ENCODE assay signal across 1 cellular context in the genomic region with DNA sequence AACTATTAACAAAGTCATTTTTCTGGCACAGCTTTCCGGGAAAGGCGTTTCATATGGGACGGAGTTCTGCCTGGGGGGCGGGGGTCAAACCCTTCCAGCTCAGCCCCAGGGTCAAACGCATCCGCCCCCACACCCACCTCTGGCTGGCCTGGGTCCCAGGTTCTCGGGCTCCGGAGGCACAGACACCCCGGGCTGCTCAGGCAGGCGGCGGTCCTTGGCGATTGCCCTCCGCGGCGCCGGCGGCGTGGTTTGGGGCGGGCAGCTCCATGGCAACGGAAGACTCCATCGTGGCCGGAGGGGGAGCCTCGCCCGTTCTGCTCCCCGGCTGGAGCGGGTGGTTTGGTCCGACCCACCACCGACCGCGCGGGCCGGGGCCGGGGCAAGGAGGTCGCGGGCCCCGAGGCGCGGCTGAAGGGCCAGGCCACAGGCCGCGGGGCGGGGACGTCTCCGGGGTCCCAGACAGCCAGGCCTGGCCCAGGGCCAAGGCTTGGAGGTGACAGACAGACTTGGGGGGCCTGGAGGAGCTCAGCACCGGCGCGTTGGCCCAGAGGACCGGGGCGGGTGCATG.
TF ChIP-seq lines count a peak whose summit lies in the region.

A gene with protein sequence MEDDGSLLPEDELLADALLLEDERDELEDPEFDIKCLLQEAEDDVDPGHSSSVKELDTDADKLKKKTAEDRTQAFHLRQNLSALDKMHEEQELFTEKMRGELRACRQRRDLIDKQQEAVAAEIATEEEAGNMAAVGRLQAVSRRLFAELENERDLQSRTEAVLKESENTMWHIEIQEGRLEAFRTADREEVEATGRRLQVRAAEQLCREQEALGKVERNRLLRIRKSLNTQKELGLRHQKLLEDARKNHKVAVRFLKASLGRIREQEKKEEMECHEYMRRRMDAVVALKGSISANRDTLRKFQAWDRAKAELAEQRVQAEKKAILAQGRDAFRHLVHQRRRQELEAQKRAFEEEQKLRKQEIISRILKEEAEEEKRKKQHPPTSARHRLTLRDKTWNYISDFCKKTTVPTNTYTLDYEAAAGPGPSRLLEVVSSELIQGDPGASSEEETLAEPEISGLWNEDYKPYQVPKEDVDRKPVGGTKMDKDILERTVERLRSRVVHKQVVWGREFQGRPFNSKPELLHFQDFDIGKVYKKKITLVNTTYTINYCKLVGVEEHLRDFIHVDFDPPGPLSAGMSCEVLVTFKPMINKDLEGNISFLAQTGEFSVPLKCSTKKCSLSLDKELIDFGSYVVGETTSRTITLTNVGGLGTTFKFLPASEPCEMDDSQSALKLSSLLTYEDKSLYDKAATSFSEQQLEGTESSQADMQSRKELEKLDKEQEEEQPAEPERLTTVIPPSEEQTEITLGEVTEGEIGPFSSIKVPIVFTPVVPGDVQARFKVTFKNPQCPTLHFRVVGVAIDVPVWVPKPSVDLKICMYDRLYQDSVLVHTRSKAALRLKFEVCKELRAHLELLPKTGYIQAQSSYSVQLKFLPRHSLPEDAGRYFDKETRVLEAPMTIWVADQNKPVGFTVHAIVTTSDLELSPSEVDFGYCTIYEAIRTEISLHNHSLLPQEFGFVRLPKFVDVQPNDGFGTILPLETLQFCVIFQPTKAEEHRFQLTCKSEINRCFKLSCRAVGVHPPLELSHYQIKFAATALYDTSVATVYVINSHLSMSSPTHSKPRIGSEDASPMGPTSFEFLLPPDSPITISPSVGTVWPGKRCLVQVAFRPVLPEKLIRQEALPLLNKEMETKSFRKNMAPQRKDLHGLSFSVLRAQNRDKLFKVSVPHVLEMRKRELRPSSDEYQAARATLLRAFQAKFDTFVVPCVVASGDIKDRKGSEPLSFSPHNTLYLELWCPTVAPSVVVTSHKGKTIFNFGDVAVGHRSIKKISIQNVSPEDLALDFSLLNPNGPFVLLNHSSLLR (N-terminal part only) (minus strand): TSS at position 223 of the 568 bp plus-strand sequence. CDS start 12,830 bp downstream, outside the sequence.

TF ChIP-seq in K562, 482 proteins besides CTCF, POLR2A, EP300 and RAD21 (continued from another document):
- TF ChIP-seq, protein P1, sequence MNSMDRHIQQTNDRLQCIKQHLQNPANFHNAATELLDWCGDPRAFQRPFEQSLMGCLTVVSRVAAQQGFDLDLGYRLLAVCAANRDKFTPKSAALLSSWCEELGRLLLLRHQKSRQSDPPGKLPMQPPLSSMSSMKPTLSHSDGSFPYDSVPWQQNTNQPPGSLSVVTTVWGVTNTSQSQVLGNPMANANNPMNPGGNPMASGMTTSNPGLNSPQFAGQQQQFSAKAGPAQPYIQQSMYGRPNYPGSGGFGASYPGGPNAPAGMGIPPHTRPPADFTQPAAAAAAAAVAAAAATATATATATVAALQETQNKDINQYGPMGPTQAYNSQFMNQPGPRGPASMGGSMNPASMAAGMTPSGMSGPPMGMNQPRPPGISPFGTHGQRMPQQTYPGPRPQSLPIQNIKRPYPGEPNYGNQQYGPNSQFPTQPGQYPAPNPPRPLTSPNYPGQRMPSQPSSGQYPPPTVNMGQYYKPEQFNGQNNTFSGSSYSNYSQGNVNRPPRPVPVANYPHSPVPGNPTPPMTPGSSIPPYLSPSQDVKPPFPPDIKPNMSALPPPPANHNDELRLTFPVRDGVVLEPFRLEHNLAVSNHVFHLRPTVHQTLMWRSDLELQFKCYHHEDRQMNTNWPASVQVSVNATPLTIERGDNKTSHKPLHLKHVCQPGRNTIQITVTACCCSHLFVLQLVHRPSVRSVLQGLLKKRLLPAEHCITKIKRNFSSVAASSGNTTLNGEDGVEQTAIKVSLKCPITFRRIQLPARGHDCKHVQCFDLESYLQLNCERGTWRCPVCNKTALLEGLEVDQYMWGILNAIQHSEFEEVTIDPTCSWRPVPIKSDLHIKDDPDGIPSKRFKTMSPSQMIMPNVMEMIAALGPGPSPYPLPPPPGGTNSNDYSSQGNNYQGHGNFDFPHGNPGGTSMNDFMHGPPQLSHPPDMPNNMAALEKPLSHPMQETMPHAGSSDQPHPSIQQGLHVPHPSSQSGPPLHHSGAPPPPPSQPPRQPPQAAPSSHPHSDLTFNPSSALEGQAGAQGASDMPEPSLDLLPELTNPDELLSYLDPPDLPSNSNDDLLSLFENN (IDR thresholded peaks at IDR 0.05; ENCODE audit: low read depth in 2 of 2, low read length in 2 of 2): no peak
